22 cellular contexts compared by ENCODE assay signal in genomic region chr18:40055262-40055661, GRCh38.
DNase-seq lines count a peak whose midpoint lies in the region; ATAC-seq, FAIRE-seq and TF ChIP-seq lines count a peak whose summit lies in the region.
"Had no signal": no experiment of that assay in that cellular context is flagged by ENCODE, and none has a peak within 500 bp of the region (broad histone marks: within the 10 kb centered on the region; RNA-seq: fewer than 3 reads in every experiment).

No MANE protein-coding gene starts in this region.

- no peak for TF ChIP-seq EP300 in suprapubic skin (IDR thresholded peaks at IDR 0.05)

- peak; percentile 48 for FAIRE-seq in D721Med (lab: Jason Lieb, UNC)
- FAIRE-seq: K562 had no signal

- WGBS in suprapubic skin, result 75% methylated on average over 5 of the region's 5 CpGs

- no peak overlapping the region for H3K4me3 ChIP-seq in fibroblast of mammary gland (ENCODE audit: control insufficient read depth, low read depth, low read length)
- no peak overlapping the region for H3K4me3 ChIP-seq in suprapubic skin
- H3K4me3 ChIP-seq: BLaER1 treated with 17β-estradiol and CSF1 and Interleukin-3, amounts not matched to agents 10 nM and 100 nM; K562; Peyer's patch had no signal

- no peak for DNase-seq in D721Med (ENCODE audit: insufficient read length, low spot score)
- DNase-seq in M059J (ENCODE audit: low read depth), result peak; percentile 38
- peak; percentile 35 for DNase-seq in fibroblast of mammary gland (ENCODE audit: low read depth)
- peak; percentile 29 for DNase-seq in left kidney (ENCODE audit: low read depth, low spot score)
- DNase-seq in AG20443 (ENCODE audit: low spot score), result no peak
- no peak for DNase-seq in suprapubic skin (ENCODE audit: low spot score in 2 of 2)
- DNase-seq: CD8-positive, alpha-beta T cell; DMS79; H9; NCI-H1048; NCI-H1436; NCI-H1930; NCI-H2171; NCI-H446; NCI-H748 treated with DMSO at 0.1 percent for 48 hours; NK-92 treated with Interleukin-12 subunit alpha and Interleukin-12 subunit beta, amount 100 ng/mL, for 24 hours; Peyer's patch had no signal

- H3K27ac ChIP-seq in suprapubic skin, result no peak overlapping the region
- H3K27ac ChIP-seq: BLaER1 treated with 17β-estradiol and CSF1 and Interleukin-3, amounts not matched to agents 10 nM and 100 nM; Peyer's patch had no signal

- TF ChIP-seq CTCF in D721Med (IDR thresholded peaks at IDR 0.05; ENCODE audit: insufficient read depth, missing control alignments) (no peak), fibroblast of mammary gland (conservative IDR thresholded peaks at IDR 0.05; ENCODE audit: control insufficient read depth, insufficient read depth, low read depth, low read length) (no peak), suprapubic skin (IDR thresholded peaks at IDR 0.05) (no peak)

- H3K27me3 ChIP-seq in suprapubic skin, result no peaks in the 10 kb centered on the region
- H3K27me3 ChIP-seq: BLaER1 treated with 17β-estradiol and CSF1 and Interleukin-3, amounts not matched to agents 10 nM and 100 nM; Peyer's patch had no signal

- no peaks in the 10 kb centered on the region for H3K9me3 ChIP-seq in suprapubic skin
- H3K9me3 ChIP-seq: BLaER1 treated with 17β-estradiol and CSF1 and Interleukin-3, amounts not matched to agents 10 nM and 100 nM; Peyer's patch had no signal

- no peaks in the 10 kb centered on the region for H3K4me1 ChIP-seq in suprapubic skin
- H3K4me1 ChIP-seq: Peyer's patch had no signal

- no peaks in the 10 kb centered on the region for H3K36me3 ChIP-seq in suprapubic skin
- H3K36me3 ChIP-seq: BLaER1 treated with 17β-estradiol and CSF1 and Interleukin-3, amounts not matched to agents 10 nM and 100 nM; Peyer's patch had no signal

- ATAC-seq in GM18870 (IDR thresholded peaks at IDR 0.05; ENCODE audit: unreplicated experiment), result no peak
- no peak for ATAC-seq in GM21825 (IDR thresholded peaks at IDR 0.05; ENCODE audit: unreplicated experiment)
- ATAC-seq: CD8-positive, alpha-beta T cell; K562; Right ventricle myocardium inferior had no signal

- no peak for TF ChIP-seq POLR2A in suprapubic skin (IDR thresholded peaks at IDR 0.05)

Comparison
In these comparisons a context has a peak if more than half of its experiments do, and no peak if none do; other contexts are left out.
1. DNase-seq: peak in M059J (single experiment), fibroblast of mammary gland (single experiment) and left kidney (single experiment); none in D721Med (single experiment), AG20443 (single experiment) and suprapubic skin (0 of 2).